1 cellular context compared by ENCODE assay signal in genomic region chr3:112676659-112677234, GRCh38.
TF ChIP-seq lines count a peak whose summit lies in the region.

No MANE protein-coding gene starts in this region.

TF ChIP-seq in K562, 482 proteins besides CTCF, POLR2A, EP300 and RAD21 (continued from another document):
- TF ChIP-seq CREB3 (tag; conservative IDR thresholded peaks at IDR 0.05; ENCODE audit: low read depth) (0 out of 2 replicates have a peak, but pooled peaks have one; percentile 18), CBX3 (IDR thresholded peaks at IDR 0.05; ENCODE audit: borderline replicate concordance in 1 of 2, low read length in 2 of 2) (0 out of 3 replicates have a peak, but pooled peaks of 1 of the 2 experiments have one; percentile 26), FOXK2 (conservative IDR thresholded peaks at IDR 0.05 in 1 of 2, IDR thresholded peaks at IDR 0.05 in 1 of 2; ENCODE audit: low read depth in 2 of 2) (peak; percentile 72 to 73; a peak in 3 of 4 replicates), CBFA2T3 (IDR thresholded peaks at IDR 0.05) (no peak), SMARCB1 (IDR thresholded peaks at IDR 0.05; ENCODE audit: insufficient read length, low read depth) (no peak), SMARCC2 (IDR thresholded peaks at IDR 0.05; ENCODE audit: low read depth) (0 out of 2 replicates have a peak, but pooled peaks have one; percentile 48), PBX2 (CRISPR knock-in tag; IDR thresholded peaks at IDR 0.05; ENCODE audit: low read depth) (no peak), PBX2 (tag; conservative IDR thresholded peaks at IDR 0.05; ENCODE audit: low read depth) (peak; percentile 67), FOSL1 (tag; conservative IDR thresholded peaks at IDR 0.05) (peak; percentile 94), NEUROD1 (IDR thresholded peaks at IDR 0.05; ENCODE audit: borderline replicate concordance, low read depth, low read length, partially characterized antibody) (peak; percentile 37), JUND (IDR thresholded peaks at IDR 0.05; ENCODE audit: borderline replicate concordance, low read depth, low read length) (peak; percentile 88), JUND (tag; IDR thresholded peaks at IDR 0.05; ENCODE audit: borderline replicate concordance, low read depth, low read length) (peak; percentile 84; the same call in 1 of the 3 replicates), MYC (IDR thresholded peaks at IDR 0.05; ENCODE audit: low read depth, low read length) (0 out of 2 replicates have a peak, but pooled peaks have one; percentile 13), MYC (CRISPR knock-in tag; IDR thresholded peaks at IDR 0.05; ENCODE audit: borderline replicate concordance, low read depth) (no peak), NRF1 (conservative IDR thresholded peaks at IDR 0.05 in 1 of 2, IDR thresholded peaks at IDR 0.05 in 1 of 2) (peak; percentile 87 to 88), FOS (IDR thresholded peaks at IDR 0.05; ENCODE audit: extremely low read depth, insufficient read length) (peak; percentile 31), SMARCE1 (IDR thresholded peaks at IDR 0.05) (peak; percentile 76), ZFPM2 (CRISPR knock-in tag; IDR thresholded peaks at IDR 0.05) (no peak), MAFG (tag; conservative IDR thresholded peaks at IDR 0.05) (peak; percentile 82), EGR1 (conservative IDR thresholded peaks at IDR 0.05) (peak; percentile 87), ARID1B (IDR thresholded peaks at IDR 0.05) (peak; percentile 73), ZNF586 (CRISPR knock-in tag; conservative IDR thresholded peaks at IDR 0.05) (no peak), TSC22D4 (tag; IDR thresholded peaks at IDR 0.05) (no peak), ZNF318 (IDR thresholded peaks at IDR 0.05; ENCODE audit: borderline replicate concordance in 1 of 2, low read depth in 1 of 2) (peak in 1 of 2 experiments; percentile 54; a peak in 1 of 4 replicates), FIP1L1 (IDR thresholded peaks at IDR 0.05; ENCODE audit: low read depth, low read length, poor library complexity, severe bottlenecking) (no peak), MAFF (IDR thresholded peaks at IDR 0.05; ENCODE audit: low read length) (peak; percentile 70; the same call in 1 of the 2 replicates), MEIS2 (IDR thresholded peaks at IDR 0.05; ENCODE audit: partially characterized antibody) (peak; percentile 72), C11orf30 (IDR thresholded peaks at IDR 0.05; ENCODE audit: low read depth) (peak; percentile 86), HOXB6 (CRISPR knock-in tag; IDR thresholded peaks at IDR 0.05; ENCODE audit: borderline replicate concordance) (no peak), MXD1 (CRISPR knock-in tag; IDR thresholded peaks at IDR 0.05; ENCODE audit: borderline replicate concordance, poor library complexity, severe bottlenecking) (no peak), CTBP1 (IDR thresholded peaks at IDR 0.05; ENCODE audit: borderline replicate concordance) (0 out of 2 replicates have a peak, but pooled peaks have one; percentile 20), MNT (conservative IDR thresholded peaks at IDR 0.05) (peak; percentile 43 to 62; a peak in 1 of 4 replicates), STAT6 (CRISPR knock-in tag; IDR thresholded peaks at IDR 0.05) (no peak), TAF9B (IDR thresholded peaks at IDR 0.05; ENCODE audit: partially characterized antibody) (peak; percentile 19), MAFK (IDR thresholded peaks at IDR 0.05; ENCODE audit: low read length) (peak; percentile 66), ATF7 (IDR thresholded peaks at IDR 0.05) (peak; percentile 37; the same call in 1 of the 2 replicates), ATF3 (IDR thresholded peaks at IDR 0.05) (peak; percentile 85), ATF3 (CRISPR knock-in tag; conservative IDR thresholded peaks at IDR 0.05) (no peak), DACH1 (IDR thresholded peaks at IDR 0.05; ENCODE audit: partially characterized antibody) (peak; percentile 58), ZNF316 (IDR thresholded peaks at IDR 0.05) (peak; percentile 82), SMARCA4 (IDR thresholded peaks at IDR 0.05) (peak; percentile 84)
